1 cellular context compared by ENCODE assay signal in genomic region chr21:15209224-15209623, GRCh38.
TF ChIP-seq lines count a peak whose summit lies in the region.

No MANE protein-coding gene starts in this region.

TF ChIP-seq in HepG2, 621 proteins besides CTCF, POLR2A, EP300 and RAD21 (continued from another document):
- TF ChIP-seq ZNF318 (CRISPR knock-in tag; IDR thresholded peaks at IDR 0.05) = no peak
- no peak for TF ChIP-seq NPAS2 (CRISPR knock-in tag; IDR thresholded peaks at IDR 0.05; ENCODE audit: borderline replicate concordance)
- TF ChIP-seq ZNF674 (CRISPR knock-in tag; IDR thresholded peaks at IDR 0.05; ENCODE audit: low read depth) = no peak
- no peak for TF ChIP-seq RBM22 (optimal IDR thresholded peaks at IDR 0.05; ENCODE audit: low read length)
- no peak for TF ChIP-seq ZBTB21 (CRISPR knock-in tag; IDR thresholded peaks at IDR 0.05)
- TF ChIP-seq TAF15 (IDR thresholded peaks at IDR 0.05; ENCODE audit: low read depth, low read length, poor library complexity, severe bottlenecking) = no peak
- no peak for TF ChIP-seq HNF1B (CRISPR knock-in tag; IDR thresholded peaks at IDR 0.05)
- TF ChIP-seq MZF1 (CRISPR knock-in tag; IDR thresholded peaks at IDR 0.05; ENCODE audit: borderline replicate concordance) = no peak
- no peak for TF ChIP-seq RARA (CRISPR knock-in tag; IDR thresholded peaks at IDR 0.05)
- no peak for TF ChIP-seq ZNF788 (CRISPR knock-in tag; IDR thresholded peaks at IDR 0.05; ENCODE audit: borderline replicate concordance)
- TF ChIP-seq ZSCAN30 (CRISPR knock-in tag; IDR thresholded peaks at IDR 0.05) = no peak
- no peak for TF ChIP-seq RORA (CRISPR knock-in tag; IDR thresholded peaks at IDR 0.05)
- TF ChIP-seq SAFB2 (CRISPR knock-in tag; IDR thresholded peaks at IDR 0.05; ENCODE audit: borderline replicate concordance, low read depth) = no peak
